15 cellular contexts compared by ENCODE assay signal in genomic region chr9:91489391-91489899, GRCh38.
DNase-seq lines count a peak whose midpoint lies in the region; ATAC-seq and TF ChIP-seq lines count a peak whose summit lies in the region.
"Had no signal": no experiment of that assay in that cellular context is flagged by ENCODE, and none has a peak within 500 bp of the region (broad histone marks: within the 10 kb centered on the region; RNA-seq: fewer than 3 reads in every experiment).

No MANE protein-coding gene starts in this region.

- H3K36me3 ChIP-seq in tibial artery = no peaks in the 10 kb centered on the region
- H3K36me3 ChIP-seq: ascending aorta had no signal

- H3K4me1 Mint-ChIP-seq in brain (peaks cover 13% of the 10 kb centered on the region), mesothelial cell of epicardium (no peaks in the 10 kb centered on the region)
- H3K4me1 Mint-ChIP-seq: CD14-positive monocyte, endodermal cell had no signal

- H3K4me3 Mint-ChIP-seq in brain = no peak overlapping the region
- no peak overlapping the region for H3K4me3 Mint-ChIP-seq in mesothelial cell of epicardium
- H3K4me3 Mint-ChIP-seq: CD14-positive monocyte, endodermal cell had no signal

- DNase-seq in stimulated activated CD4-positive, alpha-beta T cell treated with anti-CD3 and anti-CD28 coated beads, Interleukin-1b, Interleukin-23, amount 100 ng/mL, for 48 hours = peak; percentile 19
- DNase-seq in stimulated activated CD4-positive, alpha-beta T cell treated with anti-CD3 and anti-CD28 coated beads, Interleukin-12 subunit alpha, Interleukin-12 subunit beta, amount 100 ng/mL, for 4 hours = no peak
- DNase-seq in myocyte (ENCODE audit: low read depth) (peak; percentile 87), tibial artery (no peak), mesothelial cell of epicardium (ENCODE audit: low spot score in 2 of 2, unreplicated experiment in 2 of 2) (no peak)
- no peak for DNase-seq in effector CD8-positive, alpha-beta T cell (lab: John Stamatoyannopoulos, UW)
- DNase-seq: activated T-cell treated with anti-CD3 and anti-CD28 coated beads for 4 hours; endodermal cell; NCI-H526 treated with DMSO at 0.1 percent for 48 hours; posterior cingulate gyrus; stimulated activated CD4-positive, alpha-beta T cell treated with anti-CD3 and anti-CD28 coated beads, Interleukin-2, amount 100 ng/mL, for 48 hours had no signal

- H3K27me3 Mint-ChIP-seq in brain = no peaks in the 10 kb centered on the region
- no peaks in the 10 kb centered on the region for H3K27me3 Mint-ChIP-seq in mesothelial cell of epicardium (ENCODE audit: low read depth)

- intact Hi-C loops in tibial artery (cut with DNase I; ENCODE audit: low total_unique reads) = no loop called here

- H3K9me3 Mint-ChIP-seq in brain (peaks cover 0 to 4% (median 3%) of the 10 kb centered on the region in 5 experiments), mesothelial cell of epicardium (peaks cover 2% of the 10 kb centered on the region)
- H3K9me3 Mint-ChIP-seq: endodermal cell had no signal

- no peak overlapping the region for H3K4me3 ChIP-seq in tibial artery
- H3K4me3 ChIP-seq: ascending aorta had no signal

- ATAC-seq in GM21576 (IDR thresholded peaks at IDR 0.05; ENCODE audit: unreplicated experiment) = no peak

- H3K4me1 ChIP-seq in tibial artery = peaks cover 0 to 19% (median 3%) of the 10 kb centered on the region in 4 donors
- H3K4me1 ChIP-seq: ascending aorta had no signal

- peak overlapping the region; percentile 8 to 36 for H3K27ac ChIP-seq in tibial artery

- TF ChIP-seq CTCF in brain (conservative IDR thresholded peaks at IDR 0.05) = no peak
- no peak for TF ChIP-seq CTCF in tibial artery (IDR thresholded peaks at IDR 0.05)
- no peak for TF ChIP-seq CTCF in mesothelial cell of epicardium (IDR thresholded peaks at IDR 0.05; ENCODE audit: unreplicated experiment)

- H3K27me3 ChIP-seq in tibial artery = no peaks in the 10 kb centered on the region
- H3K27me3 ChIP-seq: ascending aorta had no signal

- H3K27ac Mint-ChIP-seq in brain (peak overlapping the region in 4 of 5 experiments; percentile 6 to 54 (median 32)), mesothelial cell of epicardium (no peak overlapping the region)
- H3K27ac Mint-ChIP-seq: CD14-positive monocyte, endodermal cell had no signal

- H3K36me3 Mint-ChIP-seq in brain = no peaks in the 10 kb centered on the region
- H3K36me3 Mint-ChIP-seq in mesothelial cell of epicardium = no peaks in the 10 kb centered on the region
- H3K36me3 Mint-ChIP-seq: CD14-positive monocyte had no signal

- no peaks in the 10 kb centered on the region for H3K9me3 ChIP-seq in tibial artery
- H3K9me3 ChIP-seq: ascending aorta had no signal

Comparison
In these comparisons a context has a peak if more than half of its experiments do, and no peak if none do; other contexts are left out.
1. DNase-seq: peak in stimulated activated CD4-positive, alpha-beta T cell treated with anti-CD3 and anti-CD28 coated beads, Interleukin-1b, Interleukin-23, amount 100 ng/mL, for 48 hours (single experiment) and myocyte (single experiment); none in stimulated activated CD4-positive, alpha-beta T cell treated with anti-CD3 and anti-CD28 coated beads, Interleukin-12 subunit alpha, Interleukin-12 subunit beta, amount 100 ng/mL, for 4 hours (single experiment), tibial artery (0 of 2), effector CD8-positive, alpha-beta T cell (single experiment) and mesothelial cell of epicardium (0 of 2).